10 cellular contexts compared by ENCODE assay signal in genomic region chr22:26587991-26588613, GRCh38. TPM values are rescaled to one million over a fixed set of nuclear protein-coding genes. Genes with fewer than 3 reads are reported as not detected.
DNase-seq lines count a peak whose midpoint lies in the region; ATAC-seq and TF ChIP-seq lines count a peak whose summit lies in the region.
"Had no signal": no experiment of that assay in that cellular context is flagged by ENCODE, and none has a peak within 500 bp of the region (broad histone marks: within the 10 kb centered on the region; RNA-seq: fewer than 3 reads in every experiment).

No MANE protein-coding gene starts in this region.

- H3K4me1 ChIP-seq in mononuclear cell (ENCODE audit: insufficient read depth, low read length): peaks cover 75% of the 10 kb centered on the region

- DNase-seq in CD14-positive monocyte (ENCODE audit: low spot score) (no peak), KBM-7 (peak; percentile 81), H4 (ENCODE audit: low spot score) (no peak), coronary artery (ENCODE audit: low spot score) (no peak), left colon (no peak), medulla oblongata (ENCODE audit: extremely low spot score) (no peak)

- H3K4me3 Mint-ChIP-seq in CD14-positive monocyte: peak overlapping the region; percentile 92 to 97
- H3K4me3 Mint-ChIP-seq in activated naive CD8-positive, alpha-beta T cell: peak overlapping the region; percentile 91

- H3K27me3 Mint-ChIP-seq in CD14-positive monocyte (ENCODE audit: low read depth in 3 of 3): no peaks in the 10 kb centered on the region
- no peaks in the 10 kb centered on the region for H3K27me3 Mint-ChIP-seq in activated naive CD8-positive, alpha-beta T cell

- no peaks in the 10 kb centered on the region for H3K27me3 ChIP-seq in mononuclear cell (ENCODE audit: insufficient read depth, low read length)

- TF ChIP-seq CTCF in CD14-positive monocyte (IDR thresholded peaks at IDR 0.05) (no peak), coronary artery (IDR thresholded peaks at IDR 0.05) (no peak)

- intact Hi-C loops in CD14-positive monocyte (cut with micrococcal nuclease): loop anchor here (2.0 to 10.0 kb wide), 4 partner anchors 15 to 161 kb away; partner anchors contain the start of gene ASPHD2 (in 1 of the 2)
- intact Hi-C loops in left colon (cut with DNase I, micrococcal nuclease): no loop called here

- H3K27ac ChIP-seq in coronary artery: peak overlapping the region in 1 of 2 donors; percentile 93
- H3K27ac ChIP-seq: VCaP had no signal

- no peak for ATAC-seq in left colon

- peak overlapping the region; percentile 93 to 98 (median 97) for H3K27ac Mint-ChIP-seq in CD14-positive monocyte
- peak overlapping the region; percentile 89 for H3K27ac Mint-ChIP-seq in activated naive CD8-positive, alpha-beta T cell

- H3K36me3 Mint-ChIP-seq in CD14-positive monocyte: peaks cover 10 to 29% of the 10 kb centered on the region in 2 donors
- peaks cover 3% of the 10 kb centered on the region for H3K36me3 Mint-ChIP-seq in activated naive CD8-positive, alpha-beta T cell

- H3K4me3 ChIP-seq in mononuclear cell (ENCODE audit: low read length) (peak overlapping the region; percentile 77), coronary artery (no peak overlapping the region)

- in situ Hi-C loops in KBM-7 (cut with MboI; ENCODE audit: low pct_unique_long_range_greater_than_20kb, low sequenced_read_pairs): no loop called here

- no peaks in the 10 kb centered on the region for H3K9me3 ChIP-seq in mononuclear cell (ENCODE audit: low read depth, low read length)

- H3K9me3 Mint-ChIP-seq in CD14-positive monocyte: peaks cover 0 to 2% (median 0%) of the 10 kb centered on the region in 7 donors
- H3K9me3 Mint-ChIP-seq in activated naive CD8-positive, alpha-beta T cell (ENCODE audit: low read depth): no peaks in the 10 kb centered on the region

- H3K4me1 Mint-ChIP-seq in CD14-positive monocyte: peaks cover 72% of the 10 kb centered on the region
- H3K4me1 Mint-ChIP-seq in activated naive CD8-positive, alpha-beta T cell (ENCODE audit: low read depth): peaks cover 71% of the 10 kb centered on the region

RNA-seq across cellular contexts. Expression of gene TPST2, which starts 1.8 kb away (rescaled TPM):
- polyA plus RNA-seq in CD14-positive monocyte: 10 to 100 TPM; 62.8 to 69.5 TPM
- total RNA-seq in mononuclear cell: 35.9 TPM
- total RNA-seq in H4 (2014; rRNA removed; shearing (Covaris generic)): 13.8 and 14.2 TPM in 2 replicates
- 10 to 100 TPM; 15.5 to 15.7 TPM for total RNA-seq in left colon

RNA-seq across cellular contexts. Expression of gene CRYBB1, which starts 29.7 kb away (rescaled TPM):
- 1 to 10 TPM in 1 of 2 donors, under 1 TPM in 1; 0.78 to 1.6 TPM for polyA plus RNA-seq in CD14-positive monocyte
- not detected for total RNA-seq in mononuclear cell
- not detected in 2 replicates for total RNA-seq in H4 (2014; rRNA removed; shearing (Covaris generic))
- under 1 TPM in 1 of 2 donors, not detected in 1; 0.36 TPM for total RNA-seq in left colon
- total RNA-seq: kidney epithelial cell had no signal

RNA-seq across cellular contexts. Expression of gene CRYBA4, which starts 33.7 kb away (rescaled TPM):
- not detected for polyA plus RNA-seq in CD14-positive monocyte
- total RNA-seq in mononuclear cell (not detected), left colon (not detected)
- total RNA-seq in H4 (2014; rRNA removed; shearing (Covaris generic)): not detected in 2 replicates
- total RNA-seq: kidney epithelial cell had no signal

Comparison
In these comparisons a context has a peak if more than half of its experiments do, and no peak if none do; other contexts are left out.
1. intact Hi-C loops: an anchor here in CD14-positive monocyte (2.0 to 10.0 kb wide); none called in left colon.